1 cellular context compared by ENCODE assay signal in genomic region chr2:153622285-153622684, GRCh38.
TF ChIP-seq lines count a peak whose summit lies in the region.

No MANE protein-coding gene starts in this region.

TF ChIP-seq in H1, 55 proteins besides CTCF, POLR2A, EP300 and RAD21:
- TF ChIP-seq E2F6 (IDR thresholded peaks at IDR 0.05): no peak
- TF ChIP-seq ATF3 (IDR thresholded peaks at IDR 0.05; ENCODE audit: insufficient read depth, low read depth, low read length): no peak
- TF ChIP-seq JUND (IDR thresholded peaks at IDR 0.05; ENCODE audit: low read length): no peak
- no peak for TF ChIP-seq TCF12 (IDR thresholded peaks at IDR 0.05; ENCODE audit: low read depth, low read length)
- no peak for TF ChIP-seq SAP30 (IDR thresholded peaks at IDR 0.05; ENCODE audit: insufficient read depth, insufficient replicate concordance, low read length)
- no peak for TF ChIP-seq ASH2L (IDR thresholded peaks at IDR 0.05; ENCODE audit: low read length)
- no peak for TF ChIP-seq TEAD4 (IDR thresholded peaks at IDR 0.05; ENCODE audit: low read depth, low read length)
- no peak for TF ChIP-seq SP1 (IDR thresholded peaks at IDR 0.05; ENCODE audit: low read depth, low read length)
- TF ChIP-seq RBBP5 (IDR thresholded peaks at IDR 0.05; ENCODE audit: borderline replicate concordance, low read depth, low read length): no peak
- no peak for TF ChIP-seq SIN3A (conservative IDR thresholded peaks at IDR 0.05 in 1 of 2, IDR thresholded peaks at IDR 0.05 in 1 of 2; ENCODE audit: low read depth in 1 of 2, low read length in 2 of 2)
TF ChIP-seq in H1: peak in this region for 0.
